In genomic region chr4:145830699-145831098, GRCh38 we compare ENCODE assay signal across 10 cellular contexts.
DNase-seq lines count a peak whose midpoint lies in the region; ATAC-seq and TF ChIP-seq lines count a peak whose summit lies in the region.
"Had no signal": no experiment of that assay in that cellular context is flagged by ENCODE, and none has a peak within 500 bp of the region (broad histone marks: within the 10 kb centered on the region; RNA-seq: fewer than 3 reads in every experiment).

No MANE protein-coding gene starts in this region.

- intact Hi-C loops in esophagus muscularis mucosa (cut with DNase I), result no loop called here

- no peak overlapping the region for H3K4me3 ChIP-seq in esophagus muscularis mucosa
- H3K4me3 ChIP-seq: right lobe of liver had no signal

- H3K9me3 ChIP-seq in esophagus muscularis mucosa, result no peaks in the 10 kb centered on the region
- H3K9me3 ChIP-seq: right lobe of liver had no signal

- H3K4me3 Mint-ChIP-seq in activated naive CD8-positive, alpha-beta T cell treated with anti-CD3 and anti-CD28 coated beads, Interleukin-2, amount 50 U/mL, for 24 hours, result no peak overlapping the region

- peaks cover 0 to 3% (median 0%) of the 10 kb centered on the region in 4 donors for H3K4me1 ChIP-seq in esophagus muscularis mucosa
- H3K4me1 ChIP-seq: right lobe of liver had no signal

- H3K27ac ChIP-seq in esophagus muscularis mucosa (replicated peaks in 1 of 4), result no peak overlapping the region
- H3K27ac ChIP-seq: right lobe of liver had no signal

- H3K27me3 Mint-ChIP-seq in activated naive CD8-positive, alpha-beta T cell treated with anti-CD3 and anti-CD28 coated beads, Interleukin-2, amount 50 U/mL, for 24 hours, result no peaks in the 10 kb centered on the region

- no peaks in the 10 kb centered on the region for H3K9me3 Mint-ChIP-seq in activated naive CD8-positive, alpha-beta T cell treated with anti-CD3 and anti-CD28 coated beads, Interleukin-2, amount 50 U/mL, for 24 hours

- H3K27ac Mint-ChIP-seq in activated naive CD8-positive, alpha-beta T cell treated with anti-CD3 and anti-CD28 coated beads, Interleukin-2, amount 50 U/mL, for 24 hours, result peak overlapping the region; percentile 64

- H3K27me3 ChIP-seq in esophagus muscularis mucosa, result no peaks in the 10 kb centered on the region
- H3K27me3 ChIP-seq: right lobe of liver had no signal

- H3K4me1 Mint-ChIP-seq in activated naive CD8-positive, alpha-beta T cell treated with anti-CD3 and anti-CD28 coated beads, Interleukin-2, amount 50 U/mL, for 24 hours, result peaks cover 57% of the 10 kb centered on the region

- peaks cover 45% of the 10 kb centered on the region for H3K36me3 Mint-ChIP-seq in activated naive CD8-positive, alpha-beta T cell treated with anti-CD3 and anti-CD28 coated beads, Interleukin-2, amount 50 U/mL, for 24 hours (ENCODE audit: low read depth)

- DNase-seq in activated naive CD8-positive, alpha-beta T cell treated with anti-CD3 and anti-CD28 coated beads, Interleukin-2, amount 50 U/mL, for 24 hours, result no peak
- no peak for DNase-seq in NCI-H1105 treated with DMSO at 0.1 percent for 48 hours (lab: John Stamatoyannopoulos, UW)
- DNase-seq in NCI-H226, result no peak
- no peak for DNase-seq in esophagus muscularis mucosa (ENCODE audit: extremely low spot score)
- DNase-seq in activated CD8-positive, alpha-beta memory T cell treated with anti-CD3 and anti-CD28 coated beads, Interleukin-2, amount 50 U/mL, for 48 hours, result no peak
- DNase-seq: central memory CD4-positive, alpha-beta T cell; right lobe of liver had no signal

- TF ChIP-seq CTCF in esophagus muscularis mucosa (IDR thresholded peaks at IDR 0.05), result no peak

- no peak for TF ChIP-seq EP300 in esophagus muscularis mucosa (IDR thresholded peaks at IDR 0.05)

- ATAC-seq in GM18520 (IDR thresholded peaks at IDR 0.05; ENCODE audit: unreplicated experiment) (peak; percentile 52), GM21786 (IDR thresholded peaks at IDR 0.05; ENCODE audit: unreplicated experiment) (peak; percentile 57), HG03521 (IDR thresholded peaks at IDR 0.05; ENCODE audit: unreplicated experiment) (peak; percentile 54)
- no peak for ATAC-seq in activated naive CD8-positive, alpha-beta T cell treated with anti-CD3 and anti-CD28 coated beads, Interleukin-2, amount 50 U/mL, for 24 hours

- no peak for TF ChIP-seq POLR2A in esophagus muscularis mucosa (IDR thresholded peaks at IDR 0.05; ENCODE audit: low read depth)

- WGBS in esophagus muscularis mucosa, result 78% methylated on average over 3 of the region's 3 CpGs

- H3K36me3 ChIP-seq in esophagus muscularis mucosa, result peaks cover 0 to 10% (median 0%) of the 10 kb centered on the region in 4 donors
- H3K36me3 ChIP-seq: right lobe of liver had no signal
